ENCODE assay signal across 12 cellular contexts in the genomic region with DNA sequence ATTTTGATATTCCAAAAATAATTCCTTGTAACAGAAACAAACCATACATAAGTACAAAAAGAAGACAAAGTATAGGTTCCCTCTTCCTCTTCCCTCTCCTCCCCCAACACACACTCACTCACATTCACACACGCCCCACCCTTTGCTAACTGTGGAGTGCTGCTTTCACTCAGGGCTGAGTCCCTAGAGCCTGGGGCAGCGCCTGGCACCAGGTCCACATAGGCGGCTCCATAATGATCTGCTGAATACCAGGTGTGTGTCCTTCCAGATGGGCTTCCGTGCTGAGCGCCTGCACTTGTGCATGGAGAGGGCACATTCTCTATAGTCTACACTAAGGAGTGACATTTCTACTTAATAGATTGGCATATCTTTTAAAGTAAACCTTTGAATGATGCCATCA. TPM values are rescaled to one million over a fixed set of nuclear protein-coding genes. Genes with fewer than 3 reads are reported as not detected.
DNase-seq lines count a peak whose midpoint lies in the region; ATAC-seq and TF ChIP-seq lines count a peak whose summit lies in the region.
"Had no signal": no experiment of that assay in that cellular context is flagged by ENCODE, and none has a peak within 500 bp of the region (broad histone marks: within the 10 kb centered on the region; RNA-seq: fewer than 3 reads in every experiment).

No MANE protein-coding gene starts in this region.

- no peak overlapping the region for H3K4me3 ChIP-seq in A673 (ENCODE audit: low read depth, low read length, poor library complexity, severe bottlenecking)

- no peaks in the 10 kb centered on the region for H3K36me3 ChIP-seq in A673 (ENCODE audit: insufficient read depth, low read length, poor library complexity, severe bottlenecking)

- BruUV-seq in A673 (replicated peaks; lab: Mats Ljungman, UMichigan): no TSS peak

- no peaks in the 10 kb centered on the region for H3K9me3 Mint-ChIP-seq in activated T-cell treated with anti-CD3 and anti-CD28 coated beads, Interleukin-2, amount 50 U/mL, for 4 hours
- H3K9me3 Mint-ChIP-seq in central memory CD8-positive, alpha-beta T cell: no peaks in the 10 kb centered on the region
- H3K9me3 Mint-ChIP-seq in stimulated activated memory B cell treated with anti-CD40 and anti-IgM and Interleukin-4, amounts not matched to agents 10 μg/mL and 1 μg/mL and 100 μg/mL, for 72 hours: no peaks in the 10 kb centered on the region

- intact Hi-C loops in A673 (cut with micrococcal nuclease; ENCODE audit: unreplicated experiment): no loop called here

- CTCF ChIA-PET in A673 (lab: Charles Lee): no interaction called here

- H3K27me3 ChIP-seq in A673 (replicated peaks; ENCODE audit: insufficient read depth, low read depth, low read length, poor library complexity): no peaks in the 10 kb centered on the region

- H3K27ac ChIP-seq in A673 (ENCODE audit: low read depth, low read length, poor library complexity, severe bottlenecking): no peak overlapping the region

- no peak for TF ChIP-seq CTCF in A673 (conservative IDR thresholded peaks at IDR 0.05; ENCODE audit: low read depth, low read length)

- peaks cover 11% of the 10 kb centered on the region for H3K36me3 Mint-ChIP-seq in activated T-cell treated with anti-CD3 and anti-CD28 coated beads, Interleukin-2, amount 50 U/mL, for 4 hours (ENCODE audit: insufficient read depth)
- peaks cover 20% of the 10 kb centered on the region for H3K36me3 Mint-ChIP-seq in central memory CD8-positive, alpha-beta T cell (ENCODE audit: insufficient read depth)
- peaks cover 25% of the 10 kb centered on the region for H3K36me3 Mint-ChIP-seq in stimulated activated memory B cell treated with anti-CD40 and anti-IgM and Interleukin-4, amounts not matched to agents 10 μg/mL and 1 μg/mL and 100 μg/mL, for 72 hours

- POLR2A ChIA-PET in A673 (lab: Charles Lee; ENCODE audit: low non-redundant PET): interaction anchor here (0.7 kb wide), 1 partner anchor 11 kb away, joined by 3 read pairs; no protein-coding TSS in a partner anchor

- no peaks in the 10 kb centered on the region for H3K27me3 Mint-ChIP-seq in activated T-cell treated with anti-CD3 and anti-CD28 coated beads, Interleukin-2, amount 50 U/mL, for 4 hours (ENCODE audit: low read depth)
- no peaks in the 10 kb centered on the region for H3K27me3 Mint-ChIP-seq in central memory CD8-positive, alpha-beta T cell
- no peaks in the 10 kb centered on the region for H3K27me3 Mint-ChIP-seq in stimulated activated memory B cell treated with anti-CD40 and anti-IgM and Interleukin-4, amounts not matched to agents 10 μg/mL and 1 μg/mL and 100 μg/mL, for 72 hours

- H3K4me1 Mint-ChIP-seq in activated T-cell treated with anti-CD3 and anti-CD28 coated beads, Interleukin-2, amount 50 U/mL, for 4 hours (ENCODE audit: low read depth): peaks cover 89% of the 10 kb centered on the region
- H3K4me1 Mint-ChIP-seq in central memory CD8-positive, alpha-beta T cell: peaks cover 90% of the 10 kb centered on the region
- peaks cover 94% of the 10 kb centered on the region for H3K4me1 Mint-ChIP-seq in stimulated activated memory B cell treated with anti-CD40 and anti-IgM and Interleukin-4, amounts not matched to agents 10 μg/mL and 1 μg/mL and 100 μg/mL, for 72 hours

- no peaks in the 10 kb centered on the region for H3K9me3 ChIP-seq in A673 (ENCODE audit: low read depth, low read length, poor library complexity, severe bottlenecking)

- peak overlapping the region; percentile 72 for H3K27ac Mint-ChIP-seq in central memory CD8-positive, alpha-beta T cell (ENCODE audit: low read depth)
- peak overlapping the region; percentile 23 for H3K27ac Mint-ChIP-seq in stimulated activated memory B cell treated with anti-CD40 and anti-IgM and Interleukin-4, amounts not matched to agents 10 μg/mL and 1 μg/mL and 100 μg/mL, for 72 hours

- H3K4me1 ChIP-seq in A673 (ENCODE audit: insufficient read depth, low read length, poor library complexity, severe bottlenecking): no peaks in the 10 kb centered on the region

- no peak for DNase-seq in activated T-cell treated with anti-CD3 and anti-CD28 coated beads, Interleukin-2, amount 50 U/mL, for 4 hours
- DNase-seq in activated T-cell treated with anti-CD3 and anti-CD28 coated beads, Interleukin-2, amount 50 U/mL, for 1 hour: no peak
- DNase-seq in MV-4-11 (lab: John Stamatoyannopoulos, UW) (peak; percentile 18), GM19240 (ENCODE audit: insufficient read length, low spot score) (no peak), A673 (ENCODE audit: low spot score) (no peak), KG1 (lab: John Stamatoyannopoulos, UW) (no peak)
- no peak for DNase-seq in central memory CD8-positive, alpha-beta T cell (ENCODE audit: low spot score in 2 of 2)
- DNase-seq: AML-193; NCI-H187; stimulated activated CD4-positive, alpha-beta T cell treated with anti-CD3 and anti-CD28 coated beads, Interleukin-2, amount 100 ng/mL, for 48 hours had no signal

- ATAC-seq in activated T-cell treated with anti-CD3 and anti-CD28 coated beads, Interleukin-2, amount 50 U/mL, for 4 hours: no peak
- ATAC-seq in central memory CD8-positive, alpha-beta T cell (replicated peaks; ENCODE audit: extremely low read depth, poor library complexity, severe bottlenecking): no peak
- no peak for ATAC-seq in stimulated activated memory B cell treated with anti-CD40 and anti-IgM and Interleukin-4, amounts not matched to agents 10 μg/mL and 1 μg/mL and 100 μg/mL, for 72 hours
- ATAC-seq: HCT116 had no signal

- H3K4me3 Mint-ChIP-seq in activated T-cell treated with anti-CD3 and anti-CD28 coated beads, Interleukin-2, amount 50 U/mL, for 4 hours: peak overlapping the region; percentile 96
- H3K4me3 Mint-ChIP-seq in central memory CD8-positive, alpha-beta T cell: peak overlapping the region; percentile 92
- peak overlapping the region; percentile 11 for H3K4me3 Mint-ChIP-seq in stimulated activated memory B cell treated with anti-CD40 and anti-IgM and Interleukin-4, amounts not matched to agents 10 μg/mL and 1 μg/mL and 100 μg/mL, for 72 hours

RNA-seq across cellular contexts. Expression of gene SEMA4D, which starts 3.7 kb away (rescaled TPM):
- total RNA-seq in activated T-cell treated with anti-CD3 and anti-CD28 coated beads, Interleukin-2, amount 50 U/mL, for 4 hours: 100 to 1,000 TPM; 248 to 348 (median 344) TPM
- 14.2 and 16.7 TPM in 2 replicates for total RNA-seq in A673 (2021)

Comparison
In these comparisons a context has a peak if more than half of its experiments do, and no peak if none do; other contexts are left out.
1. H3K4me3 Mint-ChIP-seq: peak in every context shown above with its lines; median percentile 96 in activated T-cell treated with anti-CD3 and anti-CD28 coated beads, Interleukin-2, amount 50 U/mL, for 4 hours; 92 in central memory CD8-positive, alpha-beta T cell; 11 in stimulated activated memory B cell treated with anti-CD40 and anti-IgM and Interleukin-4, amounts not matched to agents 10 μg/mL and 1 μg/mL and 100 μg/mL, for 72 hours.
2. RNA of gene SEMA4D, which starts 3.7 kb away (total RNA-seq): 248 to 348 TPM in activated T-cell treated with anti-CD3 and anti-CD28 coated beads, Interleukin-2, amount 50 U/mL, for 4 hours; 14.2 to 16.7 TPM in A673; every median in the first group is over 10 times any median in the second.